8 cellular contexts compared by ENCODE assay signal in genomic region chr1:13828454-13829151, GRCh38.
DNase-seq lines count a peak whose midpoint lies in the region; ATAC-seq and TF ChIP-seq lines count a peak whose summit lies in the region.

No MANE protein-coding gene starts in this region.

- ATAC-seq in GM19324 (IDR thresholded peaks at IDR 0.05; ENCODE audit: low FRiP score, unreplicated experiment) = no peak

- H3K4me3 Mint-ChIP-seq in activated CD4-positive, alpha-beta memory T cell treated with anti-CD3 and anti-CD28 coated beads, Interleukin-2, amount 10 ng/mL, durations not matched to agents 7 days and 5 days = no peak overlapping the region
- no peak overlapping the region for H3K4me3 Mint-ChIP-seq in activated T-helper 1 cell treated with anti-CD3 and anti-CD28 coated beads, Interleukin-12 subunit alpha, Interleukin-12 subunit beta, Interleukin-2, Interleukin-4 antibody, amounts not matched to agents 30 ng/mL and 10 ng/mL and 1 ng/mL, durations not matched to agents 14 hours and 24 hours and 36 hours

- CTCF ChIA-PET in activated CD4-positive, alpha-beta memory T cell treated with anti-CD3 and anti-CD28 coated beads, Interleukin-2, amount 10 ng/mL, durations not matched to agents 7 days and 5 days (lab: Charles Lee) = interaction anchor here (0.8 to 0.9 kb wide), 2 partner anchors 14 to 141 kb away, joined by 3 read pairs; no protein-coding TSS in a partner anchor

- no peaks in the 10 kb centered on the region for H3K9me3 Mint-ChIP-seq in activated CD4-positive, alpha-beta memory T cell treated with anti-CD3 and anti-CD28 coated beads, Interleukin-2, amount 10 ng/mL, durations not matched to agents 7 days and 5 days
- H3K9me3 Mint-ChIP-seq in activated T-helper 1 cell treated with anti-CD3 and anti-CD28 coated beads, Interleukin-12 subunit alpha, Interleukin-12 subunit beta, Interleukin-2, Interleukin-4 antibody, amounts not matched to agents 30 ng/mL and 10 ng/mL and 1 ng/mL, durations not matched to agents 14 hours and 24 hours and 36 hours = no peaks in the 10 kb centered on the region

- no peaks in the 10 kb centered on the region for H3K27me3 Mint-ChIP-seq in activated CD4-positive, alpha-beta memory T cell treated with anti-CD3 and anti-CD28 coated beads, Interleukin-2, amount 10 ng/mL, durations not matched to agents 7 days and 5 days
- H3K27me3 Mint-ChIP-seq in activated T-helper 1 cell treated with anti-CD3 and anti-CD28 coated beads, Interleukin-12 subunit alpha, Interleukin-12 subunit beta, Interleukin-2, Interleukin-4 antibody, amounts not matched to agents 30 ng/mL and 10 ng/mL and 1 ng/mL, durations not matched to agents 14 hours and 24 hours and 36 hours (ENCODE audit: insufficient read depth) = peaks cover 4% of the 10 kb centered on the region

- no peaks in the 10 kb centered on the region for H3K4me1 Mint-ChIP-seq in activated CD4-positive, alpha-beta memory T cell treated with anti-CD3 and anti-CD28 coated beads, Interleukin-2, amount 10 ng/mL, durations not matched to agents 7 days and 5 days
- no peaks in the 10 kb centered on the region for H3K4me1 Mint-ChIP-seq in activated T-helper 1 cell treated with anti-CD3 and anti-CD28 coated beads, Interleukin-12 subunit alpha, Interleukin-12 subunit beta, Interleukin-2, Interleukin-4 antibody, amounts not matched to agents 30 ng/mL and 10 ng/mL and 1 ng/mL, durations not matched to agents 14 hours and 24 hours and 36 hours (ENCODE audit: low read depth)

- peak; percentile 65 for TF ChIP-seq CTCF in GM10266 (IDR thresholded peaks at IDR 0.05; ENCODE audit: control insufficient read depth, insufficient read depth, low read depth, missing control alignments)

- intact Hi-C loops in activated T-helper 1 cell treated with anti-CD3 and anti-CD28 coated beads, Interleukin-12 subunit alpha, Interleukin-12 subunit beta, Interleukin-2, Interleukin-4 antibody, amounts not matched to agents 30 ng/mL and 10 ng/mL and 1 ng/mL, durations not matched to agents 14 hours and 24 hours and 36 hours (cut with micrococcal nuclease) = loop anchor here (2.0 kb wide), 1 partner anchor 132 kb away; no protein-coding TSS in a partner anchor

- POLR2A ChIA-PET in activated CD4-positive, alpha-beta memory T cell treated with anti-CD3 and anti-CD28 coated beads, Interleukin-2, amount 10 ng/mL, durations not matched to agents 7 days and 5 days (lab: Charles Lee) = no interaction called here

- H3K27ac Mint-ChIP-seq in activated CD4-positive, alpha-beta memory T cell treated with anti-CD3 and anti-CD28 coated beads, Interleukin-2, amount 10 ng/mL, durations not matched to agents 7 days and 5 days = no peak overlapping the region
- H3K27ac Mint-ChIP-seq in activated T-helper 1 cell treated with anti-CD3 and anti-CD28 coated beads, Interleukin-12 subunit alpha, Interleukin-12 subunit beta, Interleukin-2, Interleukin-4 antibody, amounts not matched to agents 30 ng/mL and 10 ng/mL and 1 ng/mL, durations not matched to agents 14 hours and 24 hours and 36 hours = no peak overlapping the region

- DNase-seq in GM10266 (ENCODE audit: extremely low spot score) (peak; percentile 76), HK-2 (ENCODE audit: unreplicated experiment) (peak; percentile 46), iPS DF 4.7 (ENCODE audit: extremely low read depth, low spot score) (peak; percentile 33), putamen (ENCODE audit: low spot score) (no peak)
- DNase-seq in activated CD4-positive, alpha-beta memory T cell treated with anti-CD3 and anti-CD28 coated beads, Interleukin-2, amount 10 ng/mL, durations not matched to agents 7 days and 5 days = peak; percentile 46
- DNase-seq in stimulated activated CD4-positive, alpha-beta T cell treated with anti-CD3 and anti-CD28 coated beads, Interleukin-4, amount 100 ng/mL, for 48 hours (ENCODE audit: low read depth in 2 of 2) = peak; percentile 27 to 52
- DNase-seq in activated T-helper 1 cell treated with anti-CD3 and anti-CD28 coated beads, Interleukin-12 subunit alpha, Interleukin-12 subunit beta, Interleukin-2, Interleukin-4 antibody, amounts not matched to agents 30 ng/mL and 10 ng/mL and 1 ng/mL, durations not matched to agents 14 hours and 24 hours and 36 hours (ENCODE audit: low spot score) = no peak

- H3K36me3 Mint-ChIP-seq in activated CD4-positive, alpha-beta memory T cell treated with anti-CD3 and anti-CD28 coated beads, Interleukin-2, amount 10 ng/mL, durations not matched to agents 7 days and 5 days (ENCODE audit: low read depth) = no peaks in the 10 kb centered on the region
- H3K36me3 Mint-ChIP-seq in activated T-helper 1 cell treated with anti-CD3 and anti-CD28 coated beads, Interleukin-12 subunit alpha, Interleukin-12 subunit beta, Interleukin-2, Interleukin-4 antibody, amounts not matched to agents 30 ng/mL and 10 ng/mL and 1 ng/mL, durations not matched to agents 14 hours and 24 hours and 36 hours (ENCODE audit: low read depth) = no peaks in the 10 kb centered on the region

Comparison
In these comparisons a context has a peak if more than half of its experiments do, and no peak if none do; other contexts are left out.
1. DNase-seq: peak in GM10266 (single experiment), HK-2 (single experiment), activated CD4-positive, alpha-beta memory T cell treated with anti-CD3 and anti-CD28 coated beads, Interleukin-2, amount 10 ng/mL, durations not matched to agents 7 days and 5 days (single experiment), iPS DF 4.7 (single experiment) and stimulated activated CD4-positive, alpha-beta T cell treated with anti-CD3 and anti-CD28 coated beads, Interleukin-4, amount 100 ng/mL, for 48 hours (2 of 2); none in activated T-helper 1 cell treated with anti-CD3 and anti-CD28 coated beads, Interleukin-12 subunit alpha, Interleukin-12 subunit beta, Interleukin-2, Interleukin-4 antibody, amounts not matched to agents 30 ng/mL and 10 ng/mL and 1 ng/mL, durations not matched to agents 14 hours and 24 hours and 36 hours (single experiment) and putamen (single experiment).